8 cellular contexts compared by ENCODE assay signal in the genomic region with DNA sequence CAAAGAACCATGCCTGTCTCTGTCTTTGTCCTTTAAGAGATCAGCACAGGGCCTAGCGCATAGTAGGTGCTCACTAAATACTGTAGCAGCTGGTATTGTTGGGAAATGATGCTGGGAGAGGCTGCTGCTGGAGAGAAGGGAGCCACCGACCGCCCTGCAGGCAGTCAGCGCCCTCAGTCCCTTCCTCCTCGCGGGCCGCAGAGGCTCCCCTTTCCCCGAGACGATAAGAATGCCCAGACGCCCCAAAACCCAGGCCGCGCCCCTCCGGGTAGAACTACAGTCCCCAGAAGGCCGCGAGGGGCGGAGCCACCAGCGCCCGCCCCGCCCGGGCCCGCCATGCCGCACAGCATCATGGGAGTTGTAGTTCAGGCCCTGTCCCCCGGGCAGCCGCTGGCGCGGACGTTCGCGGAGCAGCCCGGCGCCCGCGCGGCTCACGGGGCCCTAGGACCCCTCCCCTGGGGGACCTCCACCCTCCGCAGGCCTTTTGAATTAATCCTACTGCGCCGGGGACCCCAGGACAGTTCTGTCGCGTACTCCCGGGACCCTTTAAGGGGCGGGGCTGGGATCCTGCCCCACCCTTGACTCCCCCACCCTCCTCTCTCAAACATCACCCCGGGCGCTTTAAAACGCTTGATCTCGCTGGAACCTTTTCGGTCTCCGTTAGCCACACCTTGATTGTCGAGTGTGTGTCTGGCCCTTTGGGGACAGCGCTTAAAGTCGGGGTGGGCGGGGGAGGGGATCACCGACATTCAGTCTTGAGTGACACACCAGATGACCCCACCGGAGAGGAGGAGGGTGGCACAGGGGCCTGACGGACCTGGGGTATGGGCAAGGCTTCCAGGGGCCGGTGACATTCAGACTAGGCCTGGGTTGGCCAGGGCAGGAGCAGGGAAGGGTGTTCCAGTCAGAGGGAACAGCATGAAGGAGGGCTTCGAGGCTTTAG. TPM values are rescaled to one million over a fixed set of nuclear protein-coding genes. Genes with fewer than 3 reads are reported as not detected.
A peak's percentile ranks its signal among the peaks of the same experiment; 100 is the strongest.
DNase-seq lines count a peak whose midpoint lies in the region; ATAC-seq lines count a peak whose summit lies in the region.

No MANE protein-coding gene starts in this region.

- peak overlapping the region; percentile 92 for H3K18ac ChIP-seq in mesendoderm (ENCODE audit: low read length)

- peak overlapping the region; percentile 83 for H3K56ac ChIP-seq in mesendoderm (ENCODE audit: low read length)

- peak overlapping the region; percentile 74 for H3K4ac ChIP-seq in mesendoderm (ENCODE audit: low read depth, low read length)

- no peaks in the 10 kb centered on the region for H3K9me3 ChIP-seq in effector memory CD4-positive, alpha-beta T cell (ENCODE audit: control insufficient read depth, low read length)

- DNase-seq in NCI-H510A treated with DMSO at 0.1 percent for 48 hours (lab: John Stamatoyannopoulos, UW) (peak; percentile 65), NCI-H510A (lab: John Stamatoyannopoulos, UW) (no peak), NCI-H82 treated with DMSO at 0.1 percent for 48 hours (lab: John Stamatoyannopoulos, UW; ENCODE audit: unreplicated experiment) (peak; percentile 61), mesendoderm (peak; percentile 80)
- DNase-seq in activated CD8-positive, alpha-beta memory T cell treated with anti-CD3 and anti-CD28 coated beads for 4 hours (ENCODE audit: low read depth in 2 of 2), result peak; percentile 73 to 76
- DNase-seq in effector memory CD4-positive, alpha-beta T cell, result peak; percentile 81 to 85 (median 84)
- peak; percentile 80 for DNase-seq in stimulated activated CD8-positive, alpha-beta memory T cell treated with anti-CD3 and anti-CD28 coated beads, Interleukin-12 subunit alpha, Interleukin-12 subunit beta, amount 100 ng/mL, for 1 hour (ENCODE audit: low read depth)

- ATAC-seq in HG03095 (IDR thresholded peaks at IDR 0.05; ENCODE audit: unreplicated experiment), result peak; percentile 83

- H4K5ac ChIP-seq in mesendoderm (ENCODE audit: low read length), result no peak overlapping the region

- peak overlapping the region; percentile 54 for H2BK120ac ChIP-seq in mesendoderm (ENCODE audit: low read depth, low read length)

- peak overlapping the region; percentile 80 for H2BK15ac ChIP-seq in mesendoderm (replicated peaks; ENCODE audit: low read depth)

- H3K79me1 ChIP-seq in mesendoderm (ENCODE audit: low read length), result no peaks in the 10 kb centered on the region

- no peaks in the 10 kb centered on the region for H3K79me2 ChIP-seq in mesendoderm (ENCODE audit: control insufficient read depth, insufficient read depth, low read length)

- no peak overlapping the region for H2BK5ac ChIP-seq in mesendoderm (ENCODE audit: low read length)

- peak overlapping the region; percentile 72 for H3K9ac ChIP-seq in mesendoderm (ENCODE audit: low read length)

- no peaks in the 10 kb centered on the region for H3K27me3 ChIP-seq in effector memory CD4-positive, alpha-beta T cell (replicated peaks; ENCODE audit: control insufficient read depth, insufficient read depth, low read length, poor library complexity, severe bottlenecking)
- H3K27me3 ChIP-seq in mesendoderm (ENCODE audit: insufficient read depth, low read length, poor library complexity), result no peaks in the 10 kb centered on the region

- H3K27ac ChIP-seq in effector memory CD4-positive, alpha-beta T cell (ENCODE audit: insufficient read depth, low read length, poor library complexity, severe bottlenecking), result peak overlapping the region; percentile 78
- H3K27ac ChIP-seq in mesendoderm (ENCODE audit: low read depth, low read length), result no peak overlapping the region

- peak overlapping the region; percentile 64 for H3K4me2 ChIP-seq in mesendoderm (ENCODE audit: low read length)

- no peaks in the 10 kb centered on the region for H3K36me3 ChIP-seq in effector memory CD4-positive, alpha-beta T cell (ENCODE audit: control insufficient read depth, insufficient read depth, low read length)
- no peaks in the 10 kb centered on the region for H3K36me3 ChIP-seq in mesendoderm (ENCODE audit: control insufficient read depth, insufficient read depth, low read length)

- H3K23ac ChIP-seq in mesendoderm (ENCODE audit: low read length), result no peak overlapping the region

- H3K4me1 ChIP-seq in effector memory CD4-positive, alpha-beta T cell (ENCODE audit: control insufficient read depth, insufficient read depth, low read length, poor library complexity, severe bottlenecking), result peaks cover 3% of the 10 kb centered on the region
- H3K4me1 ChIP-seq in mesendoderm (ENCODE audit: control insufficient read depth, low read depth, low read length), result no peaks in the 10 kb centered on the region

- H3K4me3 ChIP-seq in effector memory CD4-positive, alpha-beta T cell (ENCODE audit: insufficient read depth, low read depth, low read length, poor library complexity, severe bottlenecking), result peak overlapping the region; percentile 83
- H3K4me3 ChIP-seq in mesendoderm (ENCODE audit: low read length), result peak overlapping the region; percentile 54

- no CpG with 5 or more reads among the region's 57 CpGs for WGBS in mesendoderm (ENCODE audit: extremely low coverage, insufficient coverage, low lambda C conversion rate)

- no peak overlapping the region for H4K8ac ChIP-seq in mesendoderm (ENCODE audit: low read depth, low read length)

- H2AK5ac ChIP-seq in mesendoderm (ENCODE audit: low read length), result no peak overlapping the region

RNA-seq across cellular contexts. Expression of a gene that starts 24.8 kb away (rescaled TPM):
- polyA plus RNA-seq in mesendoderm (2013, experiment 1 of 2), result 0.93 TPM
- polyA plus RNA-seq in mesendoderm (2013, experiment 2 of 2), result 0.76 TPM
